ENCODE assay signal across 8 cellular contexts in the genomic region with DNA sequence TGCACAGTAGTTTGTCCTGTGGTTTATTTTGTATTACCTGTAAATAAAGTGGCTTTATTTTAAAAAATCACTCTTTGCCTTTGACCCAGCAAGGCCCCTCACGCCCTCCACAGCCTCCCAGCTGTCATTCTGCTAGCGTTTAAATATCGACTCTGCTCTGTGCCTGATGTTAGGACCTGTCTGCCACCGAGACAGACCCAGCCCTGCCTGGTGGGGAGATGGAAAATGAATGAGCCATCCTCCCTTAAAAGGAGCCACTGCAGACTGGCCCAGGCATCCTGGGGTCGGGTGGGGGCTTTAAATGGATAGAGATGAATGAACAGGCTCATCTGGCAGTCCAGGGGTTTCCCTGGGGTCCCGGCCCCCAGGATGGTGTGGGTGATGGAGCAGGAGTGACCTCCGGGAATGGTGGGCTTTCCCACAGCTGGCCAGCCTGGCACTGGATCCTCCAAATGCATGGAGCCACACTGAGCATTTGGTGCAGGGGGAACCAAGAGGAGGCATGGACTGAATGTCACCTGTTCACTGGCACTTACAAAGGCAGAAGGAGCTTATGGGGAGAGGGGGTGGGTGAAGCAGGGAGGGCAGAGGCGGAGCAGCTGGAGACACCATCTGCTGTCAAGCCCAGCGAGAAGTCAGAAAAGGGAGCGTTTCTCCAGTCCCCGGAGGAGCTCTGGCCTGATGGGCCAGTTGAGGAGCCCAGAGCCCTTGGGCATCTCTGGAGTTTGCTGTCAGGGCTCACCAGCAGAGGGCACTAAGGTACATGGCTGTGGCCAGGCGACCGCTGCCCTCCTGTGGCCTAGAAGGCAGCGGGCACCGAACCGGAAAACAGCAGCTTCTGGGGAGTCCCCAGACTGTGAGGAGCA. TPM values are rescaled to one million over a fixed set of nuclear protein-coding genes. Genes with fewer than 3 reads are reported as not detected.
A peak's percentile ranks its signal among the peaks of the same experiment; 100 is the strongest.
DNase-seq lines count a peak whose midpoint lies in the region; ATAC-seq lines count a peak whose summit lies in the region.

No MANE protein-coding gene starts in this region.

- no peak overlapping the region for H3K27ac Mint-ChIP-seq in activated T-cell treated with anti-CD3 and anti-CD28 coated beads, Interleukin-2, amount 50 U/mL, for 72 hours

- no peak overlapping the region for H3K4me3 Mint-ChIP-seq in activated T-cell treated with anti-CD3 and anti-CD28 coated beads, Interleukin-2, amount 50 U/mL, for 72 hours

- H3K4me1 Mint-ChIP-seq in activated T-cell treated with anti-CD3 and anti-CD28 coated beads, Interleukin-2, amount 50 U/mL, for 72 hours (ENCODE audit: low read depth): peaks cover 27% of the 10 kb centered on the region

- DNase-seq in DMS79 treated with DMSO at 0.1 percent for 48 hours (lab: John Stamatoyannopoulos, UW) (peak; percentile 4), DMS79 (lab: John Stamatoyannopoulos, UW) (no peak), NCI-H748 treated with DMSO at 0.1 percent for 48 hours (lab: John Stamatoyannopoulos, UW) (peak; percentile 16), germinal center (ENCODE audit: low spot score) (peak; percentile 11), pons (ENCODE audit: low spot score) (peak; percentile 23)
- DNase-seq in activated T-cell treated with anti-CD3 and anti-CD28 coated beads, Interleukin-2, amount 50 U/mL, for 72 hours: peak; percentile 80

- peak; percentile 58 for ATAC-seq in HG03442 (IDR thresholded peaks at IDR 0.05; ENCODE audit: unreplicated experiment)
- ATAC-seq in activated T-cell treated with anti-CD3 and anti-CD28 coated beads, Interleukin-2, amount 50 U/mL, for 72 hours (replicated peaks in 1 of 2): peak; percentile 90
- ATAC-seq in GM19452 (IDR thresholded peaks at IDR 0.05; ENCODE audit: unreplicated experiment): no peak

- no peaks in the 10 kb centered on the region for H3K9me3 Mint-ChIP-seq in activated T-cell treated with anti-CD3 and anti-CD28 coated beads, Interleukin-2, amount 50 U/mL, for 72 hours

- H3K27me3 Mint-ChIP-seq in activated T-cell treated with anti-CD3 and anti-CD28 coated beads, Interleukin-2, amount 50 U/mL, for 72 hours (ENCODE audit: low read depth): no peaks in the 10 kb centered on the region

- no peaks in the 10 kb centered on the region for H3K36me3 Mint-ChIP-seq in activated T-cell treated with anti-CD3 and anti-CD28 coated beads, Interleukin-2, amount 50 U/mL, for 72 hours (ENCODE audit: insufficient read depth in 2 of 2)

RNA-seq across cellular contexts. Expression of a gene that starts 11.9 kb away (rescaled TPM):
- total RNA-seq in activated T-cell treated with anti-CD3 and anti-CD28 coated beads, Interleukin-2, amount 50 U/mL, for 72 hours: 1 to 10 TPM in 1 of 2 donors, under 1 TPM in 1; 0.48 to 2.0 TPM

RNA-seq across cellular contexts. Expression of a gene that starts 47.7 kb away (rescaled TPM):
- 10 to 100 TPM; 37.8 to 48.0 TPM for total RNA-seq in activated T-cell treated with anti-CD3 and anti-CD28 coated beads, Interleukin-2, amount 50 U/mL, for 72 hours
